Comparison of ENCODE assay signal across 18 cellular contexts in genomic region chr3:50222169-50222528, GRCh38. TPM values are rescaled to one million over a fixed set of nuclear protein-coding genes. Genes with fewer than 3 reads are reported as not detected.
A peak's percentile ranks its signal among the peaks of the same experiment; 100 is the strongest.
DNase-seq lines count a peak whose midpoint lies in the region; ATAC-seq, FAIRE-seq and TF ChIP-seq lines count a peak whose summit lies in the region.
"Had no signal": no experiment of that assay in that cellular context is flagged by ENCODE, and none has a peak within 500 bp of the region (broad histone marks: within the 10 kb centered on the region; RNA-seq: fewer than 3 reads in every experiment).

No MANE protein-coding gene starts in this region.

- no peak overlapping the region for H3K4me2 ChIP-seq in neural progenitor cell
- H3K4me2 ChIP-seq: BLaER1 had no signal

- H3K27me3 ChIP-seq in heart right ventricle (no peaks in the 10 kb centered on the region), neural progenitor cell (peaks cover 15% of the 10 kb centered on the region), thyroid gland (no peaks in the 10 kb centered on the region)

- peaks cover 0 to 6% (median 0%) of the 10 kb centered on the region in 9 donors for H3K36me3 ChIP-seq in heart right ventricle
- H3K36me3 ChIP-seq in kidney (ENCODE audit: control insufficient read depth in 1 of 2, insufficient read depth in 2 of 2, low read length in 2 of 2): no peaks in the 10 kb centered on the region
- no peaks in the 10 kb centered on the region for H3K36me3 ChIP-seq in neural progenitor cell
- no peaks in the 10 kb centered on the region for H3K36me3 ChIP-seq in thyroid gland
- H3K36me3 ChIP-seq: BLaER1 had no signal

- H4K20me1 ChIP-seq in neural progenitor cell (ENCODE audit: low read depth): no peaks in the 10 kb centered on the region
- H4K20me1 ChIP-seq: BLaER1 had no signal

- H3K79me2 ChIP-seq in neural progenitor cell (ENCODE audit: low read depth): no peaks in the 10 kb centered on the region

- H3K27ac Mint-ChIP-seq in neural progenitor cell: peak overlapping the region; percentile 33

- H3K9ac ChIP-seq in kidney (ENCODE audit: low read length in 2 of 2) (no peak overlapping the region), neural progenitor cell (no peak overlapping the region)
- H3K9ac ChIP-seq: BLaER1 had no signal

- H3F3A ChIP-seq in neural progenitor cell (ENCODE audit: low read depth): no peaks in the 10 kb centered on the region

- H2AFZ ChIP-seq in neural progenitor cell (replicated peaks): no peak overlapping the region

- H3K4me3 ChIP-seq in heart right ventricle (no peak overlapping the region), kidney (ENCODE audit: low read length in 2 of 2) (no peak overlapping the region), neural progenitor cell (no peak overlapping the region), thyroid gland (replicated peaks in 1 of 3) (no peak overlapping the region)
- H3K4me3 ChIP-seq: BLaER1, GM12878, K562 had no signal

- TF ChIP-seq CTCF in heart right ventricle (IDR thresholded peaks at IDR 0.05) (no peak), kidney (IDR thresholded peaks at IDR 0.05; ENCODE audit: borderline replicate concordance, extremely low read depth, insufficient read depth) (no peak), neural progenitor cell (IDR thresholded peaks at IDR 0.05) (no peak), thyroid gland (IDR thresholded peaks at IDR 0.05) (no peak)

- peaks cover 15% of the 10 kb centered on the region for H3K27me3 Mint-ChIP-seq in neural progenitor cell (ENCODE audit: insufficient read depth, low read depth)

- DNase-seq in left cardiac atrium (peak; percentile 12), heart right ventricle (no peak), kidney (no peak), neural progenitor cell (ENCODE audit: low spot score) (no peak), thyroid gland (peak; percentile 43 to 50), NCI-H2029 treated with DMSO at 0.1 percent for 48 hours (lab: John Stamatoyannopoulos, UW) (no peak)
- DNase-seq: 8988T; Caco-2; CD8-positive, alpha-beta memory T cell had no signal

- H3K9me3 Mint-ChIP-seq in neural progenitor cell: no peaks in the 10 kb centered on the region
- H3K9me3 Mint-ChIP-seq: CD8-positive, alpha-beta memory T cell had no signal

- no peak for TF ChIP-seq POLR2A in thyroid gland (IDR thresholded peaks at IDR 0.05)

- intact Hi-C loops in left cardiac atrium (cut with DNase I) (no loop called here), heart right ventricle (cut with DNase I) (no loop called here), kidney (cut with DNase I) (no loop called here), thyroid gland (cut with DNase I) (no loop called here)

- H3K4me1 ChIP-seq in heart right ventricle (peaks cover 4 to 25% (median 14%) of the 10 kb centered on the region in 9 donors), kidney (ENCODE audit: control insufficient read depth in 1 of 2, insufficient read depth in 1 of 2, low read depth in 1 of 2, low read length in 2 of 2) (peaks cover 0 to 10% of the 10 kb centered on the region in 2 donors), neural progenitor cell (no peaks in the 10 kb centered on the region), thyroid gland (peaks cover 11 to 15% of the 10 kb centered on the region in 2 donors)
- H3K4me1 ChIP-seq: Caco-2 had no signal

- peaks cover 34% of the 10 kb centered on the region for H3K4me1 Mint-ChIP-seq in neural progenitor cell

- no peak overlapping the region for H3K27ac ChIP-seq in heart right ventricle
- H3K27ac ChIP-seq in kidney (ENCODE audit: low read depth in 2 of 2, low read length in 2 of 2): peak overlapping the region; percentile 43 to 51
- no peak overlapping the region for H3K27ac ChIP-seq in neural progenitor cell
- no peak overlapping the region for H3K27ac ChIP-seq in thyroid gland
- H3K27ac ChIP-seq: BLaER1 had no signal

- H3K9me3 ChIP-seq in heart right ventricle (no peaks in the 10 kb centered on the region), kidney (ENCODE audit: control insufficient read depth in 1 of 2, low read length in 2 of 2) (no peaks in the 10 kb centered on the region), neural progenitor cell (ENCODE audit: low read depth) (no peaks in the 10 kb centered on the region), thyroid gland (no peaks in the 10 kb centered on the region)
- H3K9me3 ChIP-seq: BLaER1, Caco-2 had no signal

- no peak overlapping the region for H3K4me3 Mint-ChIP-seq in neural progenitor cell
- H3K4me3 Mint-ChIP-seq: CD8-positive, alpha-beta memory T cell had no signal

- no peaks in the 10 kb centered on the region for H3K36me3 Mint-ChIP-seq in neural progenitor cell

- ATAC-seq in left cardiac atrium (no peak), heart right ventricle (no peak), GM21737 (IDR thresholded peaks at IDR 0.05; ENCODE audit: unreplicated experiment) (no peak), esophagus mucosa (no peak)
- ATAC-seq: GM12878, HCT116 had no signal

- WGBS in heart right ventricle, 2 donors: 61 to 76% methylated on average over 1 of the region's 1 CpG
- 46 to 50% methylated on average over 1 of the region's 1 CpG for WGBS in thyroid gland, 2 donors

- no peak for FAIRE-seq in kidney (lab: Jason Lieb, UNC)
- FAIRE-seq: GM12878, GM18507, H54, K562 had no signal

RNA-seq across cellular contexts. Expression of gene GNAI2, which starts 13.9 kb away (rescaled TPM):
- 100 to 1,000 TPM; 179 to 181 TPM for total RNA-seq in left cardiac atrium
- 100 to 1,000 TPM; 112 to 270 (median 146) TPM for total RNA-seq in heart right ventricle
- polyA plus RNA-seq in heart right ventricle: 100 to 1,000 TPM; 107 to 171 TPM
- 245 TPM for total RNA-seq in kidney
- polyA plus RNA-seq in kidney (ENCODE audit: insufficient read depth, low read depth, low replicate concordance): 141 TPM
- 249 and 321 TPM in 2 replicates for total RNA-seq in neural progenitor cell (ENCODE audit: low replicate concordance)
- 100 to 1,000 TPM; 111 to 171 (median 142) TPM for total RNA-seq in thyroid gland
- 92.0 TPM for total RNA-seq in esophagus mucosa

RNA-seq across cellular contexts. Expression of gene SLC38A3, which starts 17.1 kb away (rescaled TPM):
- 1 to 10 TPM; 5.2 to 7.7 TPM for total RNA-seq in left cardiac atrium
- total RNA-seq in heart right ventricle: 10 to 100 TPM in 7 of 10 donors, 1 to 10 TPM in 3; 6.2 to 16.4 (median 11.2) TPM
- 10 to 100 TPM in 1 of 2 donors, 1 to 10 TPM in 1; 1.4 to 11.8 TPM for polyA plus RNA-seq in heart right ventricle
- total RNA-seq in kidney: 1.6 TPM
- 4.2 TPM for polyA plus RNA-seq in kidney (ENCODE audit: insufficient read depth, low read depth, low replicate concordance)
- total RNA-seq in neural progenitor cell (ENCODE audit: low replicate concordance): 0.17 and 0.77 TPM in 2 replicates
- total RNA-seq in thyroid gland: 1 to 10 TPM; 1.1 to 5.0 (median 3.6) TPM
- total RNA-seq in esophagus mucosa: 0.60 TPM
- total RNA-seq: CD8-positive, alpha-beta memory T cell; Daoy; GM12878 had no signal
- polyA plus RNA-seq: CD8-positive, alpha-beta memory T cell had no signal

RNA-seq across cellular contexts. Expression of gene GNAT1, which starts 30.7 kb away (rescaled TPM):
- total RNA-seq in left cardiac atrium (not detected), heart right ventricle (not detected), kidney (not detected), neural progenitor cell (ENCODE audit: low replicate concordance) (0.03 TPM in 1 of 2 replicates, not detected in the other), thyroid gland (not detected), esophagus mucosa (0.08 TPM)
- polyA plus RNA-seq in heart right ventricle (not detected), kidney (ENCODE audit: insufficient read depth, low read depth, low replicate concordance) (not detected)
- total RNA-seq: CD8-positive, alpha-beta memory T cell; Daoy; GM12878; K562 had no signal
- polyA plus RNA-seq: CD8-positive, alpha-beta memory T cell; GM12878; K562 had no signal

RNA-seq across cellular contexts. Expression of gene SEMA3B, which starts 46.8 kb away (rescaled TPM):
- total RNA-seq in left cardiac atrium: 10 to 100 TPM; 14.3 to 32.6 TPM
- total RNA-seq in heart right ventricle: 10 to 100 TPM; 14.9 to 28.8 (median 21.9) TPM
- polyA plus RNA-seq in heart right ventricle: 10 to 100 TPM; 21.2 to 46.7 TPM
- 96.1 TPM for total RNA-seq in kidney
- polyA plus RNA-seq in kidney (ENCODE audit: insufficient read depth, low read depth, low replicate concordance): 99.9 TPM
- total RNA-seq in neural progenitor cell (ENCODE audit: low replicate concordance): 0.80 and 8.6 TPM in 2 replicates
- total RNA-seq in thyroid gland: 10 to 100 TPM; 21.0 to 31.0 (median 26.5) TPM
- total RNA-seq in esophagus mucosa: 2.4 TPM
- polyA plus RNA-seq: CD8-positive, alpha-beta memory T cell had no signal

RNA-seq across cellular contexts. Expression of gene LSMEM2, which starts 56.7 kb away (rescaled TPM):
- total RNA-seq in left cardiac atrium: 1 to 10 TPM; 1.4 to 6.6 TPM
- 10 to 100 TPM; 13.2 to 45.2 (median 33.2) TPM for total RNA-seq in heart right ventricle
- 10 to 100 TPM in 1 of 2 donors, 1 to 10 TPM in 1; 1.9 to 26.3 TPM for polyA plus RNA-seq in heart right ventricle
- 0.22 TPM for total RNA-seq in kidney
- 0.62 TPM for polyA plus RNA-seq in kidney (ENCODE audit: insufficient read depth, low read depth, low replicate concordance)
- total RNA-seq in neural progenitor cell (ENCODE audit: low replicate concordance): 0.37 TPM in 1 of 2 replicates, not detected in the other
- not detected for total RNA-seq in thyroid gland
- not detected for total RNA-seq in esophagus mucosa
- total RNA-seq: Caco-2; CD8-positive, alpha-beta memory T cell; Daoy; GM12878; K562 had no signal
- polyA plus RNA-seq: CD8-positive, alpha-beta memory T cell; K562 had no signal

Comparison
In these comparisons a context has a peak if more than half of its experiments do, and no peak if none do; other contexts are left out.
1. DNase-seq: peak in left cardiac atrium (single experiment) and thyroid gland (2 of 2); none in heart right ventricle (0 of 2), kidney (single experiment), neural progenitor cell (single experiment) and NCI-H2029 treated with DMSO at 0.1 percent for 48 hours (single experiment).
2. H3K27ac ChIP-seq: peak in kidney (2 of 2); none in heart right ventricle (0 of 10), neural progenitor cell (single experiment) and thyroid gland (0 of 3).